10 cellular contexts compared by ENCODE assay signal in genomic region chr3:55620361-55621025, GRCh38.
A peak's percentile ranks its signal among the peaks of the same experiment; 100 is the strongest.
DNase-seq lines count a peak whose midpoint lies in the region; ATAC-seq and TF ChIP-seq lines count a peak whose summit lies in the region.
"Had no signal": no experiment of that assay in that cellular context is flagged by ENCODE, and none has a peak within 500 bp of the region (broad histone marks: within the 10 kb centered on the region; RNA-seq: fewer than 3 reads in every experiment).

No MANE protein-coding gene starts in this region.

- H3K4me1 ChIP-seq in spleen (peaks cover 0 to 24% (median 3%) of the 10 kb centered on the region in 6 donors), upper lobe of right lung (peaks cover 5% of the 10 kb centered on the region)

- TF ChIP-seq CTCF in GM06990 (IDR thresholded peaks at IDR 0.05; ENCODE audit: insufficient read depth, low read length, poor library complexity, severe bottlenecking) (no peak), spleen (IDR thresholded peaks at IDR 0.05 in 8 of 11, conservative IDR thresholded peaks at IDR 0.05 in 3 of 11) (no peak), upper lobe of right lung (IDR thresholded peaks at IDR 0.05) (no peak)

- TF ChIP-seq POLR2A in spleen (IDR thresholded peaks at IDR 0.05) = no peak

- ATAC-seq in HG02588 (IDR thresholded peaks at IDR 0.05; ENCODE audit: unreplicated experiment) = peak; percentile 41
- ATAC-seq in upper lobe of right lung = no peak

- intact Hi-C loops in spleen (cut with DNase I; ENCODE audit: low total_unique reads) (no loop called here), upper lobe of right lung (cut with DNase I) (no loop called here)

- no peaks in the 10 kb centered on the region for H3K36me3 ChIP-seq in GM06990 (ENCODE audit: control insufficient read depth, insufficient read depth, low read length)
- H3K36me3 ChIP-seq in spleen = no peaks in the 10 kb centered on the region
- H3K36me3 ChIP-seq in upper lobe of right lung = no peaks in the 10 kb centered on the region

- peak; percentile 25 for DNase-seq in GM06990 (ENCODE audit: extremely low read depth, insufficient read length)
- peak; percentile 61 for DNase-seq in NOMO-1 treated with dmso at 0.1 percent for 144 hours (lab: John Stamatoyannopoulos, UW; ENCODE audit: unreplicated experiment)
- DNase-seq in globus pallidus (ENCODE audit: low spot score) = peak; percentile 15
- no peak for DNase-seq in spleen
- DNase-seq in upper lobe of right lung = no peak
- no peak for DNase-seq in GF-D8 (lab: John Stamatoyannopoulos, UW)
- no peak for DNase-seq in NCI-H187 (lab: John Stamatoyannopoulos, UW)
- DNase-seq: central memory CD4-positive, alpha-beta T cell; NCI-H2029 had no signal

- H3K27me3 ChIP-seq in GM06990 (replicated peaks; ENCODE audit: control insufficient read depth, insufficient read depth, low read length) = no peaks in the 10 kb centered on the region
- peaks cover 0 to 6% (median 0%) of the 10 kb centered on the region in 7 donors for H3K27me3 ChIP-seq in spleen (replicated peaks in 1 of 7)
- no peaks in the 10 kb centered on the region for H3K27me3 ChIP-seq in upper lobe of right lung

- H3K9me3 ChIP-seq in spleen = no peaks in the 10 kb centered on the region
- H3K9me3 ChIP-seq in upper lobe of right lung = no peaks in the 10 kb centered on the region

- H3K4me3 ChIP-seq in GM06990 (replicated peaks; ENCODE audit: low read depth, low read length) = no peak overlapping the region
- no peak overlapping the region for H3K4me3 ChIP-seq in spleen
- H3K4me3 ChIP-seq in upper lobe of right lung = no peak overlapping the region

- H3K27ac ChIP-seq in spleen = peak overlapping the region in 3 of 8 donors; percentile 20 to 37 (median 21)
- H3K27ac ChIP-seq in upper lobe of right lung = no peak overlapping the region

- 46 to 56% (median 54%) methylated on average over 12 of the region's 12 CpGs for WGBS in spleen, 5 donors

Comparison
In these comparisons a context has a peak if more than half of its experiments do, and no peak if none do; other contexts are left out.
1. DNase-seq: peak in GM06990 (single experiment), NOMO-1 treated with dmso at 0.1 percent for 144 hours (single experiment) and globus pallidus (single experiment); none in spleen (single experiment), upper lobe of right lung (single experiment), GF-D8 (single experiment) and NCI-H187 (0 of 2).